Comparison of ENCODE assay signal across 8 cellular contexts in the genomic region with DNA sequence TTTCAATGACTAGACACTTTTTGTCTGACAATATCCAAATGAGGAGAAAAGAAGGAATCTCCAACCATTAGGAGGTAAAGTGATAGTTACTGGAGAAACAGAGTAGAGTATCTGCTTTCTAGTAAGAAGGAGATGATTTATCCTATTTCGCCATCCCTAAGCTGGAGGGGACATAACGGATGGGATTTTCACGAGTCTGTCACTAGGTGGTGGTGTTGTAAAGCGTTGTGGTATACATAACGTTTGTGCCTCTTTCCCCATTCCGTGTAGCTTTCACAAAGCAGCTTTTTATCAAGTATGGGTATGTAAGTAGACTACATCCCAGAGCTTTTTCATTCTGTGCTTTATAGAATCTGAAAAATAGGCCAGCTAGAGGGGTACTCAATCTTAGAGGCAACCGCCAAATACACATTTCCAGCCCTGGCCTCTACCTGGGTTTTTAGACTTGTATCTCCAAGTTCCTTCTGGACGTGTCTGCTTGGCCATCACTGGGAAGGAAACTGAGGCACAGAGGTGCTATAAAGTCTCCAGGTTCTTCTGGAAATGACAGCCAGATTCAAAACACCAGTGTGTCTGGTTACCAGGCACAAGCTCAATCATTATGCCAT. TPM values are rescaled to one million over a fixed set of nuclear protein-coding genes. Genes with fewer than 3 reads are reported as not detected.
DNase-seq lines count a peak whose midpoint lies in the region; ATAC-seq and TF ChIP-seq lines count a peak whose summit lies in the region.

No MANE protein-coding gene starts in this region.

- DNase-seq in AG10803 (ENCODE audit: low read depth) (peak; percentile 86), PC-3 (peak; percentile 90), Right ventricle myocardium superior (no peak), pulmonary artery endothelial cell (ENCODE audit: low read depth, low spot score) (peak; percentile 37)
- DNase-seq in activated naive CD8-positive, alpha-beta T cell treated with anti-CD3 and anti-CD28 coated beads for 36 hours = peak; percentile 11

- no peaks in the 10 kb centered on the region for H3K79me2 ChIP-seq in Loucy (ENCODE audit: insufficient read depth, low read length)
- H3K79me2 ChIP-seq in PC-3 (ENCODE audit: low read length) = no peaks in the 10 kb centered on the region

- H3K4me1 Mint-ChIP-seq in activated naive CD8-positive, alpha-beta T cell treated with anti-CD3 and anti-CD28 coated beads for 36 hours = peaks cover 2% of the 10 kb centered on the region

- BruUV-seq in PC-3 (replicated peaks; lab: Mats Ljungman, UMichigan) = no TSS peak

- no peak overlapping the region for H3K27ac Mint-ChIP-seq in activated naive CD8-positive, alpha-beta T cell treated with anti-CD3 and anti-CD28 coated beads for 36 hours

- CTCF ChIA-PET in PC-3 (lab: Charles Lee) = interaction anchor here (0.5 to 1.9 kb wide), 14 partner anchors 61 to 595 kb away, joined by 3 to 31 read pairs (median 4); no protein-coding TSS in a partner anchor

- H3K27me3 ChIP-seq in Loucy (ENCODE audit: insufficient read depth, low read length, poor library complexity, severe bottlenecking) (no peaks in the 10 kb centered on the region), PC-3 (ENCODE audit: low read length) (no peaks in the 10 kb centered on the region)

- ATAC-seq in GM18861 (IDR thresholded peaks at IDR 0.05; ENCODE audit: unreplicated experiment) (peak; percentile 55), PC-3 (peak; percentile 99), Right ventricle myocardium superior (ENCODE audit: poor library complexity) (peak; percentile 93), GM21576 (IDR thresholded peaks at IDR 0.05; ENCODE audit: unreplicated experiment) (no peak)

- H3K4me2 ChIP-seq in Loucy (ENCODE audit: low read depth, low read length, poor library complexity, severe bottlenecking) (no peak overlapping the region), PC-3 (ENCODE audit: low read length) (no peak overlapping the region)

- no peaks in the 10 kb centered on the region for H3K9me3 Mint-ChIP-seq in activated naive CD8-positive, alpha-beta T cell treated with anti-CD3 and anti-CD28 coated beads for 36 hours

- no peaks in the 10 kb centered on the region for H3K36me3 Mint-ChIP-seq in activated naive CD8-positive, alpha-beta T cell treated with anti-CD3 and anti-CD28 coated beads for 36 hours

- H2AFZ ChIP-seq in Loucy (ENCODE audit: low read length) (0 out of 2 replicates have a peak overlapping the region, but pooled peaks have one; percentile 38), PC-3 (ENCODE audit: low read length) (no peak overlapping the region)

- H3K9me3 ChIP-seq in Loucy (ENCODE audit: insufficient read depth, low read depth, low read length) (no peaks in the 10 kb centered on the region), PC-3 (ENCODE audit: low read length) (no peaks in the 10 kb centered on the region)

- no peak overlapping the region for H3K27ac ChIP-seq in PC-3 (ENCODE audit: low read length)

- H3K36me3 ChIP-seq in Loucy (ENCODE audit: insufficient read depth, low read length) (no peaks in the 10 kb centered on the region), PC-3 (ENCODE audit: low read depth, low read length) (no peaks in the 10 kb centered on the region)

- TF ChIP-seq CTCF in AG10803 (conservative IDR thresholded peaks at IDR 0.05; ENCODE audit: low read length) (peak; percentile 94), Loucy (conservative IDR thresholded peaks at IDR 0.05; ENCODE audit: low read length) (peak; percentile 81), PC-3 (conservative IDR thresholded peaks at IDR 0.05; ENCODE audit: low read depth, low read length) (peak; percentile 92)

- H3K4me3 ChIP-seq in AG10803 (ENCODE audit: low read length) = no peak overlapping the region
- no peak overlapping the region for H3K4me3 ChIP-seq in Loucy (ENCODE audit: low read length, poor library complexity, severe bottlenecking)
- no peak overlapping the region for H3K4me3 ChIP-seq in PC-3 (ENCODE audit: low read length)

- H3K27me3 Mint-ChIP-seq in activated naive CD8-positive, alpha-beta T cell treated with anti-CD3 and anti-CD28 coated beads for 36 hours = peaks cover 13% of the 10 kb centered on the region

- intact Hi-C loops in PC-3 (cut with micrococcal nuclease) = loop anchor here (1.0 to 10.0 kb wide), 6 partner anchors 64 to 329 kb away; a partner anchor contains a TSS
- intact Hi-C loops in Right ventricle myocardium superior (cut with DNase I) = loop anchor here (5.0 kb wide), 1 partner anchor 179 kb away; no protein-coding TSS in a partner anchor

- H3K9ac ChIP-seq in Loucy (ENCODE audit: low read depth, low read length, poor library complexity, severe bottlenecking) = no peak overlapping the region
- H3K9ac ChIP-seq in PC-3 (ENCODE audit: low read length) = no peak overlapping the region

- H3K9me2 ChIP-seq in Loucy (replicated peaks; ENCODE audit: low read depth, low read length) = no peaks in the 10 kb centered on the region
- H3K9me2 ChIP-seq in PC-3 (replicated peaks; ENCODE audit: low read length) = no peaks in the 10 kb centered on the region

- H3K4me1 ChIP-seq in Loucy (ENCODE audit: insufficient read depth, low read length, poor library complexity, severe bottlenecking) (no peaks in the 10 kb centered on the region), PC-3 (ENCODE audit: insufficient read depth, low read length) (no peaks in the 10 kb centered on the region)

- H3F3A ChIP-seq in Loucy (ENCODE audit: low read depth) = no peaks in the 10 kb centered on the region
- H3F3A ChIP-seq in PC-3 (ENCODE audit: low read length, unreplicated experiment) = no peaks in the 10 kb centered on the region

- POLR2A ChIA-PET in PC-3 (lab: Charles Lee; ENCODE audit: unreplicated experiment) = interaction anchor here (0.6 to 1.5 kb wide), 3 partner anchors 65 to 1118 kb away, joined by 3 to 12 read pairs (median 3); a partner anchor contains a TSS

- H4K20me1 ChIP-seq in Loucy (ENCODE audit: insufficient read depth, low read length, poor library complexity, severe bottlenecking) (no peaks in the 10 kb centered on the region), PC-3 (ENCODE audit: low read length) (no peaks in the 10 kb centered on the region)

- H3K4me3 Mint-ChIP-seq in activated naive CD8-positive, alpha-beta T cell treated with anti-CD3 and anti-CD28 coated beads for 36 hours = no peak overlapping the region

RNA-seq across cellular contexts. Expression of a gene that starts 33.3 kb away (rescaled TPM):
- total RNA-seq in PC-3 (2014; rRNA removed) = not detected in 2 replicates
- not detected for total RNA-seq in activated naive CD8-positive, alpha-beta T cell treated with anti-CD3 and anti-CD28 coated beads for 36 hours
- not detected for total RNA-seq in Right ventricle myocardium superior
- not detected in 2 replicates for total RNA-seq in pulmonary artery endothelial cell
